ENCODE assay signal across 8 cellular contexts in genomic region chr3:53044371-53045106, GRCh38. TPM values are rescaled to one million over a fixed set of nuclear protein-coding genes. Genes with fewer than 3 reads are reported as not detected.
DNase-seq lines count a peak whose midpoint lies in the region; ATAC-seq, FAIRE-seq and TF ChIP-seq lines count a peak whose summit lies in the region.

No MANE protein-coding gene starts in this region.

- TF ChIP-seq CTCF in AG10803 (conservative IDR thresholded peaks at IDR 0.05; ENCODE audit: low read length): no peak
- TF ChIP-seq CTCF in activated CD8-positive, alpha-beta T cell treated with anti-CD3 and anti-CD28 coated beads for 36 hours (IDR thresholded peaks at IDR 0.05): no peak
- TF ChIP-seq CTCF in endothelial cell of umbilical vein (IDR thresholded peaks at IDR 0.05; ENCODE audit: extremely low read depth in 1 of 2, insufficient read depth in 1 of 2, low read depth in 1 of 2, low read length in 2 of 2): no peak

- peaks cover 3% of the 10 kb centered on the region for H3K27me3 Mint-ChIP-seq in activated CD8-positive, alpha-beta T cell treated with anti-CD3 and anti-CD28 coated beads for 36 hours
- H3K27me3 Mint-ChIP-seq in stimulated activated naive CD8-positive, alpha-beta T cell treated with anti-CD3 and anti-CD28 coated beads, Interleukin-15, Interleukin-2, amounts not matched to agents 100 ng/mL and 50 ng/mL, for 24 hours: peaks cover 7% of the 10 kb centered on the region

- peaks cover 3% of the 10 kb centered on the region; the same call in 1 of the 2 replicates for H3K27me3 ChIP-seq in Karpas-422 (ENCODE audit: low read length)
- H3K27me3 ChIP-seq in endothelial cell of umbilical vein (ENCODE audit: control insufficient read depth in 2 of 2, insufficient read depth in 2 of 2, low read length in 2 of 2): peaks cover 0 to 13% of the 10 kb centered on the region in 2 experiments

- H3K4me3 ChIP-seq in AG10803 (ENCODE audit: low read length) (peak overlapping the region; percentile 75), Karpas-422 (ENCODE audit: low read length) (peak overlapping the region; percentile 68), endothelial cell of umbilical vein (replicated peaks in 1 of 3; ENCODE audit: insufficient read depth in 1 of 3, low read depth in 1 of 3, low read length in 3 of 3) (peak overlapping the region; percentile 6 to 85 (median 57)), mesodermal cell (ENCODE audit: extremely low read depth, insufficient read depth, low read length, poor library complexity, severe bottlenecking) (peak overlapping the region; percentile 43)

- H3K4me2 ChIP-seq in Karpas-422 (ENCODE audit: low read depth, low read length, poor library complexity, severe bottlenecking) (peak overlapping the region; percentile 75), endothelial cell of umbilical vein (ENCODE audit: insufficient read depth, low read length) (peak overlapping the region; percentile 44)

- DNase-seq in AG10803 (ENCODE audit: low read depth) (peak; percentile 42), GM19239 (ENCODE audit: insufficient read length, low spot score) (peak; percentile 35), Karpas-422 (peak; percentile 53), endothelial cell of umbilical vein (ENCODE audit: low read depth, low spot score) (peak; percentile 47)
- DNase-seq in activated CD8-positive, alpha-beta T cell treated with anti-CD3 and anti-CD28 coated beads for 36 hours: peak; percentile 35

- TF ChIP-seq POLR2A in endothelial cell of umbilical vein (IDR thresholded peaks at IDR 0.05; ENCODE audit: low read depth, low read length): no peak

- H3K9me3 Mint-ChIP-seq in activated CD8-positive, alpha-beta T cell treated with anti-CD3 and anti-CD28 coated beads for 36 hours: no peaks in the 10 kb centered on the region
- no peaks in the 10 kb centered on the region for H3K9me3 Mint-ChIP-seq in stimulated activated naive CD8-positive, alpha-beta T cell treated with anti-CD3 and anti-CD28 coated beads, Interleukin-15, Interleukin-2, amounts not matched to agents 100 ng/mL and 50 ng/mL, for 24 hours

- H3K9me2 ChIP-seq in Karpas-422 (replicated peaks; ENCODE audit: insufficient read depth, low read length): no peaks in the 10 kb centered on the region

- peak overlapping the region; percentile 60 for H3K9ac ChIP-seq in Karpas-422 (ENCODE audit: low read length)
- H3K9ac ChIP-seq in endothelial cell of umbilical vein (replicated peaks; ENCODE audit: extremely low read depth, insufficient read depth, low read length): peak overlapping the region; percentile 66

- no peaks in the 10 kb centered on the region for H3K9me1 ChIP-seq in endothelial cell of umbilical vein (replicated peaks; ENCODE audit: control insufficient read depth, extremely low read depth, insufficient read depth, low read length)

- no peaks in the 10 kb centered on the region for H3K36me3 ChIP-seq in Karpas-422 (ENCODE audit: insufficient read depth, low read length)
- H3K36me3 ChIP-seq in endothelial cell of umbilical vein (ENCODE audit: control insufficient read depth in 2 of 2, extremely low read depth in 1 of 2, insufficient read depth in 2 of 2, low read length in 2 of 2): no peaks in the 10 kb centered on the region
- H3K36me3 ChIP-seq in mesodermal cell (ENCODE audit: control insufficient read depth, insufficient read depth, low read length): no peaks in the 10 kb centered on the region

- peaks cover 47% of the 10 kb centered on the region for H3K4me1 Mint-ChIP-seq in activated CD8-positive, alpha-beta T cell treated with anti-CD3 and anti-CD28 coated beads for 36 hours (ENCODE audit: low read depth)
- H3K4me1 Mint-ChIP-seq in stimulated activated naive CD8-positive, alpha-beta T cell treated with anti-CD3 and anti-CD28 coated beads, Interleukin-15, Interleukin-2, amounts not matched to agents 100 ng/mL and 50 ng/mL, for 24 hours (ENCODE audit: low read depth): peaks cover 51% of the 10 kb centered on the region

- H3K27ac ChIP-seq in Karpas-422 (ENCODE audit: low read length) (no peak overlapping the region), endothelial cell of umbilical vein (ENCODE audit: insufficient read depth, low read depth, low read length) (no peak overlapping the region), mesodermal cell (ENCODE audit: low read depth, low read length, severe bottlenecking) (no peak overlapping the region)

- BruUV-seq in endothelial cell of umbilical vein (replicated peaks; lab: Mats Ljungman, UMichigan): TSS peak; percentile 34

- H4K20me1 ChIP-seq in Karpas-422 (ENCODE audit: insufficient read depth, low read depth, low read length) (peaks cover 7% of the 10 kb centered on the region; the same call in 1 of the 2 replicates), endothelial cell of umbilical vein (replicated peaks; ENCODE audit: control insufficient read depth, extremely low read depth, insufficient read depth, low read length) (no peaks in the 10 kb centered on the region)

- H3K4me1 ChIP-seq in Karpas-422 (ENCODE audit: low read length): peaks cover 19% of the 10 kb centered on the region
- H3K4me1 ChIP-seq in endothelial cell of umbilical vein (ENCODE audit: control insufficient read depth, extremely low read depth, insufficient read depth, low read length): peaks cover 7% of the 10 kb centered on the region
- peaks cover 6% of the 10 kb centered on the region for H3K4me1 ChIP-seq in mesodermal cell (ENCODE audit: control insufficient read depth, insufficient read depth, low read length, poor library complexity, severe bottlenecking)

- peak overlapping the region; percentile 88; the same call in 1 of the 2 replicates for H2AFZ ChIP-seq in Karpas-422 (ENCODE audit: low read length)
- peak overlapping the region; percentile 56 for H2AFZ ChIP-seq in endothelial cell of umbilical vein (ENCODE audit: low read depth, low read length)

- peak; percentile 7 for ATAC-seq in activated CD8-positive, alpha-beta T cell treated with anti-CD3 and anti-CD28 coated beads for 36 hours
- ATAC-seq in HG03460 (IDR thresholded peaks at IDR 0.05; ENCODE audit: unreplicated experiment): no peak

- intact Hi-C loops in activated CD8-positive, alpha-beta T cell treated with anti-CD3 and anti-CD28 coated beads for 36 hours (cut with micrococcal nuclease): loop anchor here (5.0 kb wide), 1 partner anchor 62 kb away; no protein-coding TSS in a partner anchor
- intact Hi-C loops in endothelial cell of umbilical vein (cut with micrococcal nuclease): no loop called here

- H3K27ac Mint-ChIP-seq in activated CD8-positive, alpha-beta T cell treated with anti-CD3 and anti-CD28 coated beads for 36 hours: peak overlapping the region; percentile 95
- H3K27ac Mint-ChIP-seq in stimulated activated naive CD8-positive, alpha-beta T cell treated with anti-CD3 and anti-CD28 coated beads, Interleukin-15, Interleukin-2, amounts not matched to agents 100 ng/mL and 50 ng/mL, for 24 hours: peak overlapping the region; percentile 91

- H3K36me3 Mint-ChIP-seq in activated CD8-positive, alpha-beta T cell treated with anti-CD3 and anti-CD28 coated beads for 36 hours (ENCODE audit: low read depth): peaks cover 6% of the 10 kb centered on the region
- no peaks in the 10 kb centered on the region for H3K36me3 Mint-ChIP-seq in stimulated activated naive CD8-positive, alpha-beta T cell treated with anti-CD3 and anti-CD28 coated beads, Interleukin-15, Interleukin-2, amounts not matched to agents 100 ng/mL and 50 ng/mL, for 24 hours (ENCODE audit: low read depth)

- POLR2A ChIA-PET in activated CD8-positive, alpha-beta T cell treated with anti-CD3 and anti-CD28 coated beads for 36 hours (lab: Charles Lee): interaction anchor here (1.1 to 1.4 kb wide), 3 partner anchors 8 to 64 kb away, joined by 3 to 4 read pairs (median 3); no protein-coding TSS in a partner anchor
- POLR2A ChIA-PET in endothelial cell of umbilical vein (lab: Charles Lee): no interaction called here

- peak overlapping the region; percentile 94 for H3K4me3 Mint-ChIP-seq in activated CD8-positive, alpha-beta T cell treated with anti-CD3 and anti-CD28 coated beads for 36 hours
- H3K4me3 Mint-ChIP-seq in stimulated activated naive CD8-positive, alpha-beta T cell treated with anti-CD3 and anti-CD28 coated beads, Interleukin-15, Interleukin-2, amounts not matched to agents 100 ng/mL and 50 ng/mL, for 24 hours: peak overlapping the region; percentile 92

- no peak for FAIRE-seq in GM19239 (lab: Jason Lieb, UNC)
- FAIRE-seq in endothelial cell of umbilical vein (lab: Jason Lieb, UNC): peak; percentile 37

- CTCF ChIA-PET in activated CD8-positive, alpha-beta T cell treated with anti-CD3 and anti-CD28 coated beads for 36 hours (lab: Charles Lee): interaction anchor here (1.3 kb wide), 1 partner anchor 107 kb away, joined by 4 read pairs; no protein-coding TSS in a partner anchor
- CTCF ChIA-PET in endothelial cell of umbilical vein (lab: Charles Lee): no interaction called here

- dilution Hi-C loops in endothelial cell of umbilical vein (cut with MboI; ENCODE audit: extremely low pct_ligation_motif_present, low sequenced_read_pairs): no loop called here

- no peaks in the 10 kb centered on the region for H3K9me3 ChIP-seq in Karpas-422 (ENCODE audit: low read length)
- H3K9me3 ChIP-seq in endothelial cell of umbilical vein (replicated peaks; ENCODE audit: control insufficient read depth, insufficient read depth, low read length): no peaks in the 10 kb centered on the region
- H3K9me3 ChIP-seq in mesodermal cell (ENCODE audit: control insufficient read depth, low read length): no peaks in the 10 kb centered on the region

- H3K79me2 ChIP-seq in Karpas-422 (ENCODE audit: low read length) (no peaks in the 10 kb centered on the region), endothelial cell of umbilical vein (ENCODE audit: control insufficient read depth, insufficient read depth, low read length) (no peaks in the 10 kb centered on the region)

- WGBS in mesodermal cell (ENCODE audit: insufficient coverage in 2 of 2), 2 experiments: 27% methylated on average over 30 to 31 of the region's 33 CpGs

TF ChIP-seq in endothelial cell of umbilical vein, 7 proteins besides CTCF, POLR2A, EP300 and RAD21 (continues in another document):
- no peak for TF ChIP-seq EZH2 (IDR thresholded peaks at IDR 0.05; ENCODE audit: borderline replicate concordance, low read depth, low read length, severe bottlenecking)
- no peak for TF ChIP-seq FOS (IDR thresholded peaks at IDR 0.05; ENCODE audit: borderline replicate concordance, insufficient read depth, low read length)

RNA-seq across cellular contexts. Expression of gene SFMBT1, which starts 1.3 kb away (rescaled TPM):
- 0.58 and 3.0 TPM in 2 replicates for total RNA-seq in Karpas-422 (2014; rRNA removed; shearing (Covaris generic); ENCODE audit: low replicate concordance)
- 10 to 100 TPM; 17.8 to 20.1 TPM for total RNA-seq in activated CD8-positive, alpha-beta T cell treated with anti-CD3 and anti-CD28 coated beads for 36 hours
- 4.6 and 6.0 TPM in 2 replicates for total RNA-seq in endothelial cell of umbilical vein
- polyA plus RNA-seq in endothelial cell of umbilical vein: 1.8 and 2.0 TPM in 2 replicates
- polyA plus RNA-seq in endothelial cell of umbilical vein (2011; cell fraction: cytosol; rRNA removed): 1.7 and 2.2 TPM in 2 replicates
- polyA plus RNA-seq in endothelial cell of umbilical vein (2011; cell fraction: nucleus; rRNA removed): 4.0 and 4.9 TPM in 2 replicates
- polyA plus RNA-seq in endothelial cell of umbilical vein (2012): 1.3 and 1.8 TPM in 2 replicates
- polyA minus RNA-seq in endothelial cell of umbilical vein: 8.3 and 10.4 TPM in 2 replicates
- polyA minus RNA-seq in endothelial cell of umbilical vein (2011; cell fraction: cytosol; rRNA and poly(A)+ RNA removed): 19.8 TPM
- 6.7 and 10.8 TPM in 2 replicates for polyA minus RNA-seq in endothelial cell of umbilical vein (2011; cell fraction: nucleus; rRNA and poly(A)+ RNA removed)
- polyA plus RNA-seq in mesodermal cell (2013, experiment 1 of 2): 3.4 TPM
- 4.8 TPM for polyA plus RNA-seq in mesodermal cell (2013, experiment 2 of 2)
